ENCODE assay signal across 10 cellular contexts in genomic region chr7:105932835-105933477, GRCh38. TPM values are rescaled to one million over a fixed set of nuclear protein-coding genes. Genes with fewer than 3 reads are reported as not detected.
DNase-seq lines count a peak whose midpoint lies in the region; ATAC-seq and TF ChIP-seq lines count a peak whose summit lies in the region.
"Had no signal": no experiment of that assay in that cellular context is flagged by ENCODE, and none has a peak within 500 bp of the region (broad histone marks: within the 10 kb centered on the region; RNA-seq: fewer than 3 reads in every experiment).

No MANE protein-coding gene starts in this region.

- no peaks in the 10 kb centered on the region for H3K9me3 ChIP-seq in stomach

- intact Hi-C loops in left ventricle myocardium superior (cut with micrococcal nuclease), result loop anchor here (10.0 kb wide), 2 partner anchors 72 to 102 kb away; no protein-coding TSS in a partner anchor
- intact Hi-C loops in stomach (cut with DNase I; ENCODE audit: low total_unique reads), result loop anchor here (10.0 kb wide), 1 partner anchor 82 kb away; no protein-coding TSS in a partner anchor

- no peak for TF ChIP-seq POLR2A in stomach (IDR thresholded peaks at IDR 0.05)

- no peaks in the 10 kb centered on the region for H3K36me3 ChIP-seq in stomach

- TF ChIP-seq CTCF in WTC11 (IDR thresholded peaks at IDR 0.05) (no peak), stomach (IDR thresholded peaks at IDR 0.05) (no peak), GM10248 (IDR thresholded peaks at IDR 0.05; ENCODE audit: control extremely low read depth, extremely low read depth, low read depth, missing control alignments) (no peak)

- H3K4me3 ChIP-seq in stomach, result no peak overlapping the region

- POLR2A ChIA-PET in WTC11 (lab: Charles Lee), result interaction anchor here (0.6 kb wide), 1 partner anchor 415 kb away, joined by 4 read pairs; no protein-coding TSS in a partner anchor
- POLR2A ChIA-PET in GM10248 (lab: Yijun Ruan, JAX), result no interaction called here

- no peak overlapping the region; the same call in 1 of the 2 replicates for H3K27ac Mint-ChIP-seq in WTC11

- H3K27me3 Mint-ChIP-seq in WTC11 (ENCODE audit: low read depth), result no peaks in the 10 kb centered on the region

- H3K36me3 Mint-ChIP-seq in WTC11, result peaks cover 3% of the 10 kb centered on the region; the same call in 1 of the 2 replicates

- H3K9me3 Mint-ChIP-seq in WTC11, result no peaks in the 10 kb centered on the region

- WGBS in stomach, 5 donors, result 60 to 82% (median 70%) methylated on average over 8 of the region's 8 CpGs

- no peaks in the 10 kb centered on the region for H3K27me3 ChIP-seq in stomach

- H3K27ac ChIP-seq in stomach, result peak overlapping the region in 4 of 5 donors; percentile 15 to 62 (median 52)

- peaks cover 25% of the 10 kb centered on the region for H3K4me1 Mint-ChIP-seq in WTC11

- ATAC-seq in WTC11 (peak; percentile 72), left ventricle myocardium superior (peak; percentile 41), GM18907 (IDR thresholded peaks at IDR 0.05; ENCODE audit: unreplicated experiment) (no peak), GM21367 (IDR thresholded peaks at IDR 0.05; ENCODE audit: unreplicated experiment) (no peak)

- H3K4me3 Mint-ChIP-seq in WTC11, result no peak overlapping the region

- CTCF ChIA-PET in WTC11 (lab: Charles Lee), result interaction anchor here (1.3 kb wide), 1 partner anchor 172 kb away, joined by 3 read pairs; no protein-coding TSS in a partner anchor
- CTCF ChIA-PET in GM10248 (lab: Yijun Ruan, JAX), result no interaction called here

- no peak for TF ChIP-seq EP300 in stomach (IDR thresholded peaks at IDR 0.05)

- peak; percentile 39 for DNase-seq in GOT3 (lab: John Stamatoyannopoulos, UW)
- DNase-seq in WTC11 (ENCODE audit: low spot score), result peak; percentile 28
- DNase-seq in left ventricle myocardium superior, result no peak
- no peak for DNase-seq in stomach
- DNase-seq in GM10248 (ENCODE audit: extremely low spot score), result no peak
- no peak for DNase-seq in NCI-H510A treated with DMSO at 0.1 percent for 48 hours (lab: John Stamatoyannopoulos, UW)
- DNase-seq: cerebellar nuclear complex, NCI-H1048 had no signal

- H3K4me1 ChIP-seq in stomach, result peaks cover 7 to 31% (median 24%) of the 10 kb centered on the region in 4 donors

TF ChIP-seq in WTC11, 78 proteins besides CTCF, POLR2A, EP300 and RAD21:
- TF ChIP-seq TEAD1 (CRISPR knock-in tag; IDR thresholded peaks at IDR 0.05), result 0 out of 2 replicates have a peak, but pooled peaks have one; percentile 15
- no peak for TF ChIP-seq ESRRA (CRISPR knock-in tag; IDR thresholded peaks at IDR 0.05; ENCODE audit: borderline replicate concordance)

RNA-seq across cellular contexts. Expression of gene CDHR3, which starts 30.1 kb away (rescaled TPM):
- total RNA-seq in WTC11 (2021) (18.3 to 19.1 TPM (median 18.9 TPM) in 3 replicates), left ventricle myocardium superior (0.89 TPM), stomach (10 to 100 TPM in 4 of 5 donors, 1 to 10 TPM in 1; 1.2 to 62.5 (median 20.2) TPM)
- 1 to 10 TPM; 2.3 to 6.9 (median 2.5) TPM for polyA plus RNA-seq in stomach

RNA-seq across cellular contexts. Expression of gene ATXN7L1, which starts 56.6 kb away (rescaled TPM):
- 36.0 to 38.5 TPM (median 37.7 TPM) in 3 replicates for total RNA-seq in WTC11 (2021)
- total RNA-seq in left ventricle myocardium superior, result 3.7 TPM
- 10 to 100 TPM in 4 of 5 donors, 1 to 10 TPM in 1; 5.8 to 92.2 (median 14.8) TPM for total RNA-seq in stomach
- 1 to 10 TPM; 3.8 to 5.5 (median 5.2) TPM for polyA plus RNA-seq in stomach

Comparison
In these comparisons a context has a peak if more than half of its experiments do, and no peak if none do; other contexts are left out.
1. DNase-seq: peak in GOT3 (single experiment) and WTC11 (single experiment); none in left ventricle myocardium superior (single experiment), stomach (single experiment), GM10248 (single experiment) and NCI-H510A treated with DMSO at 0.1 percent for 48 hours (single experiment).
2. ATAC-seq: peak in WTC11 (single experiment) and left ventricle myocardium superior (single experiment); none in GM18907 (single experiment) and GM21367 (single experiment).